ENCODE assay signal across 1 cellular context in genomic region chr19:55373318-55373992, GRCh38.
TF ChIP-seq lines count a peak whose summit lies in the region.

No MANE protein-coding gene starts in this region.

TF ChIP-seq in GM23338, 12 proteins besides CTCF, POLR2A, EP300 and RAD21 (continued from another document):
- no peak for TF ChIP-seq REST (IDR thresholded peaks at IDR 0.05; ENCODE audit: unreplicated experiment)
- no peak for TF ChIP-seq NANOG (IDR thresholded peaks at IDR 0.05; ENCODE audit: borderline replicate concordance)
- TF ChIP-seq ZNF462 (CRISPR knock-in tag; IDR thresholded peaks at IDR 0.05): no peak
- TF ChIP-seq STAT1 (IDR thresholded peaks at IDR 0.05; ENCODE audit: unreplicated experiment): no peak
- no peak for TF ChIP-seq ZNF114 (CRISPR knock-in tag; IDR thresholded peaks at IDR 0.05)
- no peak for TF ChIP-seq ZNF331 (CRISPR knock-in tag; IDR thresholded peaks at IDR 0.05; ENCODE audit: low read depth)
- no peak for TF ChIP-seq POLR2AphosphoS5 (IDR thresholded peaks at IDR 0.05; ENCODE audit: low read depth)
